8 cellular contexts compared by ENCODE assay signal in genomic region chr4:56049428-56050212, GRCh38.
DNase-seq lines count a peak whose midpoint lies in the region; ATAC-seq and TF ChIP-seq lines count a peak whose summit lies in the region.

No MANE protein-coding gene starts in this region.

- H3K9me3 ChIP-seq in Peyer's patch (no peaks in the 10 kb centered on the region), breast epithelium (no peaks in the 10 kb centered on the region), skeletal muscle satellite cell (replicated peaks; ENCODE audit: low read length) (no peaks in the 10 kb centered on the region)

- peak overlapping the region; percentile 47 to 86 (median 66) for H3K4me3 ChIP-seq in Peyer's patch
- H3K4me3 ChIP-seq in breast epithelium, result peak overlapping the region; percentile 51 to 78 (median 62)
- H3K4me3 ChIP-seq in skeletal muscle satellite cell (ENCODE audit: low read length), result peak overlapping the region; percentile 86

- TF ChIP-seq CTCF in Peyer's patch (IDR thresholded peaks at IDR 0.05) (no peak), breast epithelium (IDR thresholded peaks at IDR 0.05) (no peak)

- H3K36me3 ChIP-seq in Peyer's patch (no peaks in the 10 kb centered on the region), breast epithelium (no peaks in the 10 kb centered on the region), skeletal muscle satellite cell (ENCODE audit: insufficient read depth, low read length) (no peaks in the 10 kb centered on the region)

- intact Hi-C loops in breast epithelium (cut with DNase I; ENCODE audit: low total_unique reads), result no loop called here

- TF ChIP-seq POLR2A in Peyer's patch (IDR thresholded peaks at IDR 0.05) (no peak), breast epithelium (IDR thresholded peaks at IDR 0.05) (no peak)

- H3K4me2 ChIP-seq in skeletal muscle satellite cell (ENCODE audit: low read length), result peak overlapping the region; percentile 100

- H3K27me3 ChIP-seq in Peyer's patch (no peaks in the 10 kb centered on the region), breast epithelium (peaks cover 0 to 24% of the 10 kb centered on the region in 2 donors), skeletal muscle satellite cell (ENCODE audit: control insufficient read depth, insufficient read depth, low read length) (peaks cover 8% of the 10 kb centered on the region)

- DNase-seq in EH (ENCODE audit: low read depth), result peak; percentile 4
- DNase-seq in Peyer's patch, result peak in 2 of 3 donors; percentile 49 to 62
- DNase-seq in breast epithelium (ENCODE audit: low spot score in 2 of 2), result no peak
- DNase-seq in inferior parietal cortex (ENCODE audit: extremely low spot score), result peak; percentile 18
- no peak for DNase-seq in T-helper 9 cell

- peak overlapping the region; percentile 22 to 65 (median 50) for H3K27ac ChIP-seq in Peyer's patch
- no peak overlapping the region for H3K27ac ChIP-seq in breast epithelium

- H3K4me1 ChIP-seq in Peyer's patch, result peaks cover 0 to 7% (median 3%) of the 10 kb centered on the region in 4 donors
- H3K4me1 ChIP-seq in breast epithelium, result peaks cover 0 to 3% of the 10 kb centered on the region in 2 donors
- peaks cover 9% of the 10 kb centered on the region for H3K4me1 ChIP-seq in skeletal muscle satellite cell (ENCODE audit: control insufficient read depth, insufficient read depth, low read length)

- H3K9ac ChIP-seq in skeletal muscle satellite cell (ENCODE audit: low read depth, low read length), result peak overlapping the region; percentile 36

- ATAC-seq in GM19468 (IDR thresholded peaks at IDR 0.05; ENCODE audit: extremely low read depth, unreplicated experiment) (peak; percentile 7), HG03520 (IDR thresholded peaks at IDR 0.05; ENCODE audit: unreplicated experiment) (peak; percentile 14)

Comparison
In these comparisons a context has a peak if more than half of its experiments do, and no peak if none do; other contexts are left out.
1. DNase-seq: peak in EH (single experiment), Peyer's patch (2 of 3) and inferior parietal cortex (single experiment); none in breast epithelium (0 of 2) and T-helper 9 cell (single experiment).
2. H3K27ac ChIP-seq: peak in Peyer's patch (4 of 4); none in breast epithelium (0 of 2).
3. Peak in every context shown above with its lines, with median percentiles within 50 percentile points of each other: H3K4me3 ChIP-seq.